1 cellular context compared by ENCODE assay signal in genomic region chr9:123536455-123536868, GRCh38.
TF ChIP-seq lines count a peak whose summit lies in the region.

No MANE protein-coding gene starts in this region.

TF ChIP-seq in GM12878, 131 proteins besides CTCF, POLR2A, EP300 and RAD21 (continued from another document and continues in another):
- TF ChIP-seq, protein P1, sequence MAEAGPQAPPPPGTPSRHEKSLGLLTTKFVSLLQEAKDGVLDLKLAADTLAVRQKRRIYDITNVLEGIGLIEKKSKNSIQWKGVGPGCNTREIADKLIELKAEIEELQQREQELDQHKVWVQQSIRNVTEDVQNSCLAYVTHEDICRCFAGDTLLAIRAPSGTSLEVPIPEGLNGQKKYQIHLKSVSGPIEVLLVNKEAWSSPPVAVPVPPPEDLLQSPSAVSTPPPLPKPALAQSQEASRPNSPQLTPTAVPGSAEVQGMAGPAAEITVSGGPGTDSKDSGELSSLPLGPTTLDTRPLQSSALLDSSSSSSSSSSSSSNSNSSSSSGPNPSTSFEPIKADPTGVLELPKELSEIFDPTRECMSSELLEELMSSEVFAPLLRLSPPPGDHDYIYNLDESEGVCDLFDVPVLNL (IDR thresholded peaks at IDR 0.05; ENCODE audit: low read depth, low read length) = no peak
- TF ChIP-seq, protein P2, sequence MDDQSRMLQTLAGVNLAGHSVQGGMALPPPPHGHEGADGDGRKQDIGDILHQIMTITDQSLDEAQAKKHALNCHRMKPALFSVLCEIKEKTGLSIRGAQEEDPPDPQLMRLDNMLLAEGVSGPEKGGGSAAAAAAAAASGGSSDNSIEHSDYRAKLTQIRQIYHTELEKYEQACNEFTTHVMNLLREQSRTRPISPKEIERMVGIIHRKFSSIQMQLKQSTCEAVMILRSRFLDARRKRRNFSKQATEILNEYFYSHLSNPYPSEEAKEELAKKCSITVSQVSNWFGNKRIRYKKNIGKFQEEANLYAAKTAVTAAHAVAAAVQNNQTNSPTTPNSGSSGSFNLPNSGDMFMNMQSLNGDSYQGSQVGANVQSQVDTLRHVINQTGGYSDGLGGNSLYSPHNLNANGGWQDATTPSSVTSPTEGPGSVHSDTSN (IDR thresholded peaks at IDR 0.05; ENCODE audit: insufficient replicate concordance, low read depth, low read length) = no peak
- TF ChIP-seq DPF2 (IDR thresholded peaks at IDR 0.05) = peak; percentile 81
- TF ChIP-seq ZBED1 (IDR thresholded peaks at IDR 0.05; ENCODE audit: borderline replicate concordance) = no peak
- no peak for TF ChIP-seq RAD51 (IDR thresholded peaks at IDR 0.05)
- no peak for TF ChIP-seq ZNF207 (IDR thresholded peaks at IDR 0.05; ENCODE audit: borderline replicate concordance)
- peak; percentile 51; the same call in 1 of the 2 replicates for TF ChIP-seq ZNF384 (IDR thresholded peaks at IDR 0.05; ENCODE audit: borderline replicate concordance, low read depth, low read length)
- TF ChIP-seq YBX1 (IDR thresholded peaks at IDR 0.05) = no peak
- TF ChIP-seq CHD1 (IDR thresholded peaks at IDR 0.05; ENCODE audit: low read depth, low read length) = no peak
- 0 out of 2 replicates have a peak, but pooled peaks have one; percentile 59 for TF ChIP-seq CBFB (IDR thresholded peaks at IDR 0.05; ENCODE audit: low read depth)
- peak; percentile 40; the same call in 1 of the 2 replicates for TF ChIP-seq BCL11A (IDR thresholded peaks at IDR 0.05; ENCODE audit: low read depth, low read length)
- peak; percentile 65; the same call in 1 of the 2 replicates for TF ChIP-seq IRF4 (IDR thresholded peaks at IDR 0.05; ENCODE audit: low read depth, low read length)
- TF ChIP-seq ATF3 (IDR thresholded peaks at IDR 0.05; ENCODE audit: borderline replicate concordance, extremely low read depth, low read depth, low read length) = no peak
- peak in 1 of 2 experiments; percentile 70; a peak in 2 of 4 replicates for TF ChIP-seq ETV6 (conservative IDR thresholded peaks at IDR 0.05 in 1 of 2, IDR thresholded peaks at IDR 0.05 in 1 of 2; ENCODE audit: borderline replicate concordance in 1 of 2, low read depth in 1 of 2)
- TF ChIP-seq NR2C1 (IDR thresholded peaks at IDR 0.05) = no peak
- no peak for TF ChIP-seq MYC (IDR thresholded peaks at IDR 0.05; ENCODE audit: insufficient read depth, insufficient read length, insufficient replicate concordance, low read length, severe bottlenecking)
- no peak for TF ChIP-seq FOS (IDR thresholded peaks at IDR 0.05; ENCODE audit: borderline replicate concordance, extremely low read depth, insufficient read length)
- no peak for TF ChIP-seq PRDM15 (CRISPR knock-in tag; IDR thresholded peaks at IDR 0.05)
- peak; percentile 87; the same call in 1 of the 2 replicates for TF ChIP-seq TCF7 (IDR thresholded peaks at IDR 0.05; ENCODE audit: borderline replicate concordance)
- no peak for TF ChIP-seq ZNF622 (IDR thresholded peaks at IDR 0.05)
- no peak for TF ChIP-seq KLF5 (IDR thresholded peaks at IDR 0.05; ENCODE audit: partially characterized antibody)
- no peak for TF ChIP-seq RCOR1 (conservative IDR thresholded peaks at IDR 0.05; ENCODE audit: low read depth, low read length)
- TF ChIP-seq PKNOX1 (IDR thresholded peaks at IDR 0.05) = peak; percentile 36; the same call in 1 of the 2 replicates
- TF ChIP-seq SIN3A (IDR thresholded peaks at IDR 0.05; ENCODE audit: low read depth, low read length) = no peak
- 0 out of 2 replicates have a peak, but pooled peaks have one; percentile 33 for TF ChIP-seq CREM (IDR thresholded peaks at IDR 0.05; ENCODE audit: low read depth)
- TF ChIP-seq RUNX3 (IDR thresholded peaks at IDR 0.05; ENCODE audit: low read length) = peak; percentile 93
- peak; percentile 54 for TF ChIP-seq MTA2 (IDR thresholded peaks at IDR 0.05; ENCODE audit: low read depth)
- TF ChIP-seq TAF1 (IDR thresholded peaks at IDR 0.05; ENCODE audit: borderline replicate concordance, low read depth, low read length) = no peak
- TF ChIP-seq ZNF274 (IDR thresholded peaks at IDR 0.05; ENCODE audit: insufficient read depth, insufficient read length) = no peak
- TF ChIP-seq ZSCAN29 (IDR thresholded peaks at IDR 0.05) = no peak
- TF ChIP-seq, protein P3, sequence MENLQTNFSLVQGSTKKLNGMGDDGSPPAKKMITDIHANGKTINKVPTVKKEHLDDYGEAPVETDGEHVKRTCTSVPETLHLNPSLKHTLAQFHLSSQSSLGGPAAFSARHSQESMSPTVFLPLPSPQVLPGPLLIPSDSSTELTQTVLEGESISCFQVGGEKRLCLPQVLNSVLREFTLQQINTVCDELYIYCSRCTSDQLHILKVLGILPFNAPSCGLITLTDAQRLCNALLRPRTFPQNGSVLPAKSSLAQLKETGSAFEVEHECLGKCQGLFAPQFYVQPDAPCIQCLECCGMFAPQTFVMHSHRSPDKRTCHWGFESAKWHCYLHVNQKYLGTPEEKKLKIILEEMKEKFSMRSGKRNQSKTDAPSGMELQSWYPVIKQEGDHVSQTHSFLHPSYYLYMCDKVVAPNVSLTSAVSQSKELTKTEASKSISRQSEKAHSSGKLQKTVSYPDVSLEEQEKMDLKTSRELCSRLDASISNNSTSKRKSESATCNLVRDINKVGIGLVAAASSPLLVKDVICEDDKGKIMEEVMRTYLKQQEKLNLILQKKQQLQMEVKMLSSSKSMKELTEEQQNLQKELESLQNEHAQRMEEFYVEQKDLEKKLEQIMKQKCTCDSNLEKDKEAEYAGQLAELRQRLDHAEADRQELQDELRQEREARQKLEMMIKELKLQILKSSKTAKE (IDR thresholded peaks at IDR 0.05; ENCODE audit: low read depth, poor library complexity, severe bottlenecking) = peak; percentile 24
- TF ChIP-seq ZBTB4 (CRISPR knock-in tag; IDR thresholded peaks at IDR 0.05) = no peak
- TF ChIP-seq SMAD5 (IDR thresholded peaks at IDR 0.05; ENCODE audit: low read depth) = no peak
- TF ChIP-seq, protein P4, sequence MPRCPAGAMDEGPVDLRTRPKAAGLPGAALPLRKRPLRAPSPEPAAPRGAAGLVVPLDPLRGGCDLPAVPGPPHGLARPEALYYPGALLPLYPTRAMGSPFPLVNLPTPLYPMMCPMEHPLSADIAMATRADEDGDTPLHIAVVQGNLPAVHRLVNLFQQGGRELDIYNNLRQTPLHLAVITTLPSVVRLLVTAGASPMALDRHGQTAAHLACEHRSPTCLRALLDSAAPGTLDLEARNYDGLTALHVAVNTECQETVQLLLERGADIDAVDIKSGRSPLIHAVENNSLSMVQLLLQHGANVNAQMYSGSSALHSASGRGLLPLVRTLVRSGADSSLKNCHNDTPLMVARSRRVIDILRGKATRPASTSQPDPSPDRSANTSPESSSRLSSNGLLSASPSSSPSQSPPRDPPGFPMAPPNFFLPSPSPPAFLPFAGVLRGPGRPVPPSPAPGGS (IDR thresholded peaks at IDR 0.05; ENCODE audit: borderline replicate concordance, insufficient read depth, low read depth, low read length, poor library complexity, severe bottlenecking) = no peak
- TF ChIP-seq NRF1 (conservative IDR thresholded peaks at IDR 0.05; ENCODE audit: low read depth, low read length) = no peak
- no peak for TF ChIP-seq KDM1A (IDR thresholded peaks at IDR 0.05; ENCODE audit: borderline replicate concordance)
- TF ChIP-seq, protein P5, sequence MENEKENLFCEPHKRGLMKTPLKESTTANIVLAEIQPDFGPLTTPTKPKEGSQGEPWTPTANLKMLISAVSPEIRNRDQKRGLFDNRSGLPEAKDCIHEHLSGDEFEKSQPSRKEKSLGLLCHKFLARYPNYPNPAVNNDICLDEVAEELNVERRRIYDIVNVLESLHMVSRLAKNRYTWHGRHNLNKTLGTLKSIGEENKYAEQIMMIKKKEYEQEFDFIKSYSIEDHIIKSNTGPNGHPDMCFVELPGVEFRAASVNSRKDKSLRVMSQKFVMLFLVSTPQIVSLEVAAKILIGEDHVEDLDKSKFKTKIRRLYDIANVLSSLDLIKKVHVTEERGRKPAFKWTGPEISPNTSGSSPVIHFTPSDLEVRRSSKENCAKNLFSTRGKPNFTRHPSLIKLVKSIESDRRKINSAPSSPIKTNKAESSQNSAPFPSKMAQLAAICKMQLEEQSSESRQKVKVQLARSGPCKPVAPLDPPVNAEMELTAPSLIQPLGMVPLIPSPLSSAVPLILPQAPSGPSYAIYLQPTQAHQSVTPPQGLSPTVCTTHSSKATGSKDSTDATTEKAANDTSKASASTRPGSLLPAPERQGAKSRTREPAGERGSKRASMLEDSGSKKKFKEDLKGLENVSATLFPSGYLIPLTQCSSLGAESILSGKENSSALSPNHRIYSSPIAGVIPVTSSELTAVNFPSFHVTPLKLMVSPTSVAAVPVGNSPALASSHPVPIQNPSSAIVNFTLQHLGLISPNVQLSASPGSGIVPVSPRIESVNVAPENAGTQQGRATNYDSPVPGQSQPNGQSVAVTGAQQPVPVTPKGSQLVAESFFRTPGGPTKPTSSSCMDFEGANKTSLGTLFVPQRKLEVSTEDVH (IDR thresholded peaks at IDR 0.05; ENCODE audit: low read depth, partially characterized antibody) = no peak
- TF ChIP-seq PAX8 (IDR thresholded peaks at IDR 0.05) = no peak
- TF ChIP-seq EGR1 (IDR thresholded peaks at IDR 0.05; ENCODE audit: borderline replicate concordance in 1 of 2, low read depth in 2 of 2, low read length in 2 of 2) = no peak
- TF ChIP-seq, protein P6, sequence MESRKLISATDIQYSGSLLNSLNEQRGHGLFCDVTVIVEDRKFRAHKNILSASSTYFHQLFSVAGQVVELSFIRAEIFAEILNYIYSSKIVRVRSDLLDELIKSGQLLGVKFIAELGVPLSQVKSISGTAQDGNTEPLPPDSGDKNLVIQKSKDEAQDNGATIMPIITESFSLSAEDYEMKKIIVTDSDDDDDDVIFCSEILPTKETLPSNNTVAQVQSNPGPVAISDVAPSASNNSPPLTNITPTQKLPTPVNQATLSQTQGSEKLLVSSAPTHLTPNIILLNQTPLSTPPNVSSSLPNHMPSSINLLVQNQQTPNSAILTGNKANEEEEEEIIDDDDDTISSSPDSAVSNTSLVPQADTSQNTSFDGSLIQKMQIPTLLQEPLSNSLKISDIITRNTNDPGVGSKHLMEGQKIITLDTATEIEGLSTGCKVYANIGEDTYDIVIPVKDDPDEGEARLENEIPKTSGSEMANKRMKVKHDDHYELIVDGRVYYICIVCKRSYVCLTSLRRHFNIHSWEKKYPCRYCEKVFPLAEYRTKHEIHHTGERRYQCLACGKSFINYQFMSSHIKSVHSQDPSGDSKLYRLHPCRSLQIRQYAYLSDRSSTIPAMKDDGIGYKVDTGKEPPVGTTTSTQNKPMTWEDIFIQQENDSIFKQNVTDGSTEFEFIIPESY (IDR thresholded peaks at IDR 0.05) = no peak
- TF ChIP-seq IKZF2 (IDR thresholded peaks at IDR 0.05) = peak; percentile 50 to 71; a peak in 2 of 4 replicates
- TF ChIP-seq POLR2AphosphoS5 (IDR thresholded peaks at IDR 0.05; ENCODE audit: low read length) = no peak
